23 cellular contexts compared by ENCODE assay signal in the genomic region with DNA sequence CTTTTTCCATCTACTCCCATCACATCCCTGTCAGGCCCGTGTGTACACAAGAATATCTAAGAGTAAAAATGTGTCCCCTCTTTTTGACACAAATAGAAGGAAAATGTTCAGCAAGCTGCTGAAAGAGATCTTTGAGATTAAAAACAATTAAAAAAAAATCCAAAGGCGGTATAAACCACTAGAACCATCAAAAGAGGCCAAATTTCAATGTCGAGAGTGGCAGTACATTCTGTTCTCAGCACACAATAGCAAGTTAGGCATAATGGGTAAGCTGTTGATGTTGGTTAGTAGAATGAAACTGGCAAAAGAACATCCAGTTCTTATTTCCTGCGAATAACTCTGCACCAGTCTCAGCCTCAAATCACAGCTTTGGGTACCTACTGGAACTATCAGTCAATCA.
DNase-seq lines count a peak whose midpoint lies in the region; ATAC-seq lines count a peak whose summit lies in the region.
"Had no signal": no experiment of that assay in that cellular context is flagged by ENCODE, and none has a peak within 500 bp of the region (broad histone marks: within the 10 kb centered on the region; RNA-seq: fewer than 3 reads in every experiment).

No MANE protein-coding gene starts in this region.

- DNase-seq in activated naive CD4-positive, alpha-beta T cell treated with anti-CD3 and anti-CD28 coated beads, Interleukin-2, amount 10 ng/mL, durations not matched to agents 7 days and 5 days, result no peak
- DNase-seq in activated naive CD4-positive, alpha-beta T cell treated with anti-CD3 and anti-CD28 coated beads for 36 hours, result no peak
- peak in 2 of 5 donors; percentile 24 to 62 for DNase-seq in CD8-positive, alpha-beta memory T cell
- no peak for DNase-seq in activated naive CD8-positive, alpha-beta T cell treated with anti-CD3 and anti-CD28 coated beads for 36 hours
- DNase-seq in GM03348 (ENCODE audit: low spot score) (no peak), medulla oblongata (ENCODE audit: extremely low spot score) (no peak)
- DNase-seq: AML-193, DMS153, GM23248, H9, KBM-7, MV-4-11, NCI-H1105 treated with DMSO at 0.1 percent for 48 hours, NCI-H2029, NCI-H446, NCI-H524 treated with DMSO at 0.1 percent for 48 hours, NCI-H774, PC-9, SJCRH30 had no signal

- H3K36me3 Mint-ChIP-seq in activated naive CD4-positive, alpha-beta T cell treated with anti-CD3 and anti-CD28 coated beads, Interleukin-2, amount 10 ng/mL, durations not matched to agents 7 days and 5 days, result no peaks in the 10 kb centered on the region
- no peaks in the 10 kb centered on the region for H3K36me3 Mint-ChIP-seq in activated naive CD4-positive, alpha-beta T cell treated with anti-CD3 and anti-CD28 coated beads for 36 hours (ENCODE audit: low read depth)
- peaks cover 1 to 3% (median 2%) of the 10 kb centered on the region in 3 donors for H3K36me3 Mint-ChIP-seq in CD8-positive, alpha-beta memory T cell
- H3K36me3 Mint-ChIP-seq in activated naive CD8-positive, alpha-beta T cell treated with anti-CD3 and anti-CD28 coated beads for 36 hours, result peaks cover 6% of the 10 kb centered on the region

- no peaks in the 10 kb centered on the region for H3K9me3 Mint-ChIP-seq in activated naive CD4-positive, alpha-beta T cell treated with anti-CD3 and anti-CD28 coated beads, Interleukin-2, amount 10 ng/mL, durations not matched to agents 7 days and 5 days
- no peaks in the 10 kb centered on the region for H3K9me3 Mint-ChIP-seq in activated naive CD4-positive, alpha-beta T cell treated with anti-CD3 and anti-CD28 coated beads for 36 hours
- H3K9me3 Mint-ChIP-seq in CD8-positive, alpha-beta memory T cell, result no peaks in the 10 kb centered on the region
- peaks cover 9% of the 10 kb centered on the region for H3K9me3 Mint-ChIP-seq in activated naive CD8-positive, alpha-beta T cell treated with anti-CD3 and anti-CD28 coated beads for 36 hours
- H3K9me3 Mint-ChIP-seq: H9 had no signal

- CTCF ChIA-PET in activated naive CD4-positive, alpha-beta T cell treated with anti-CD3 and anti-CD28 coated beads, Interleukin-2, amount 10 ng/mL, durations not matched to agents 7 days and 5 days (lab: Charles Lee), result interaction anchor here (0.8 kb wide), 1 partner anchor 42 kb away, joined by 3 read pairs; no protein-coding TSS in a partner anchor
- CTCF ChIA-PET in activated naive CD4-positive, alpha-beta T cell treated with anti-CD3 and anti-CD28 coated beads for 36 hours (lab: Charles Lee), result interaction anchor here (0.6 kb wide), 1 partner anchor 69 kb away, joined by 3 read pairs; no protein-coding TSS in a partner anchor
- CTCF ChIA-PET in CD8-positive, alpha-beta memory T cell (lab: Charles Lee), result no interaction called here

- H3K4me3 Mint-ChIP-seq in activated naive CD4-positive, alpha-beta T cell treated with anti-CD3 and anti-CD28 coated beads, Interleukin-2, amount 10 ng/mL, durations not matched to agents 7 days and 5 days, result no peak overlapping the region
- no peak overlapping the region for H3K4me3 Mint-ChIP-seq in activated naive CD4-positive, alpha-beta T cell treated with anti-CD3 and anti-CD28 coated beads for 36 hours
- H3K4me3 Mint-ChIP-seq in CD8-positive, alpha-beta memory T cell, result peak overlapping the region in 2 of 7 donors; percentile 6 to 14
- no peak overlapping the region for H3K4me3 Mint-ChIP-seq in activated naive CD8-positive, alpha-beta T cell treated with anti-CD3 and anti-CD28 coated beads for 36 hours
- H3K4me3 Mint-ChIP-seq: H9 had no signal

- H3K27me3 Mint-ChIP-seq in activated naive CD4-positive, alpha-beta T cell treated with anti-CD3 and anti-CD28 coated beads, Interleukin-2, amount 10 ng/mL, durations not matched to agents 7 days and 5 days, result no peaks in the 10 kb centered on the region
- no peaks in the 10 kb centered on the region for H3K27me3 Mint-ChIP-seq in activated naive CD4-positive, alpha-beta T cell treated with anti-CD3 and anti-CD28 coated beads for 36 hours (ENCODE audit: low read depth)
- peaks cover 0 to 3% of the 10 kb centered on the region in 2 donors for H3K27me3 Mint-ChIP-seq in CD8-positive, alpha-beta memory T cell
- H3K27me3 Mint-ChIP-seq in activated naive CD8-positive, alpha-beta T cell treated with anti-CD3 and anti-CD28 coated beads for 36 hours, result no peaks in the 10 kb centered on the region

- intact Hi-C loops in activated naive CD4-positive, alpha-beta T cell treated with anti-CD3 and anti-CD28 coated beads for 36 hours (cut with micrococcal nuclease), result no loop called here

- H3K4me1 Mint-ChIP-seq in activated naive CD4-positive, alpha-beta T cell treated with anti-CD3 and anti-CD28 coated beads, Interleukin-2, amount 10 ng/mL, durations not matched to agents 7 days and 5 days, result no peaks in the 10 kb centered on the region
- peaks cover 27% of the 10 kb centered on the region for H3K4me1 Mint-ChIP-seq in activated naive CD4-positive, alpha-beta T cell treated with anti-CD3 and anti-CD28 coated beads for 36 hours (ENCODE audit: low read depth)
- H3K4me1 Mint-ChIP-seq in CD8-positive, alpha-beta memory T cell, result peaks cover 6 to 45% (median 20%) of the 10 kb centered on the region in 3 donors
- peaks cover 34% of the 10 kb centered on the region for H3K4me1 Mint-ChIP-seq in activated naive CD8-positive, alpha-beta T cell treated with anti-CD3 and anti-CD28 coated beads for 36 hours
- H3K4me1 Mint-ChIP-seq: H9 had no signal

- peak overlapping the region; percentile 7 for H3K27ac Mint-ChIP-seq in activated naive CD4-positive, alpha-beta T cell treated with anti-CD3 and anti-CD28 coated beads, Interleukin-2, amount 10 ng/mL, durations not matched to agents 7 days and 5 days
- no peak overlapping the region for H3K27ac Mint-ChIP-seq in activated naive CD4-positive, alpha-beta T cell treated with anti-CD3 and anti-CD28 coated beads for 36 hours
- H3K27ac Mint-ChIP-seq in CD8-positive, alpha-beta memory T cell, result peak overlapping the region in 5 of 8 donors; percentile 17 to 87 (median 34)
- H3K27ac Mint-ChIP-seq in activated naive CD8-positive, alpha-beta T cell treated with anti-CD3 and anti-CD28 coated beads for 36 hours, result peak overlapping the region; percentile 49
- H3K27ac Mint-ChIP-seq: H9 had no signal

- H3K27me3 ChIP-seq in CD8-positive, alpha-beta memory T cell (ENCODE audit: insufficient read depth, low read length, poor library complexity, severe bottlenecking), result no peaks in the 10 kb centered on the region
- H3K27me3 ChIP-seq: BLaER1 treated with 17β-estradiol and CSF1 and Interleukin-3, amounts not matched to agents 10 nM and 100 nM had no signal

- no peaks in the 10 kb centered on the region for H3K9me3 ChIP-seq in CD8-positive, alpha-beta memory T cell (ENCODE audit: low read length)
- H3K9me3 ChIP-seq: A549; BLaER1 treated with 17β-estradiol and CSF1 and Interleukin-3, amounts not matched to agents 10 nM and 100 nM; SJCRH30 had no signal

- peaks cover 8% of the 10 kb centered on the region for H3K4me1 ChIP-seq in CD8-positive, alpha-beta memory T cell (ENCODE audit: insufficient read depth, low read length)
- H3K4me1 ChIP-seq: A549; BLaER1 treated with 17β-estradiol and CSF1 and Interleukin-3, amounts not matched to agents 10 nM and 100 nM; SJCRH30 had no signal

- no peaks in the 10 kb centered on the region for H3K36me3 ChIP-seq in CD8-positive, alpha-beta memory T cell (ENCODE audit: insufficient read depth, low read length)
- H3K36me3 ChIP-seq: BLaER1 treated with 17β-estradiol and CSF1 and Interleukin-3, amounts not matched to agents 10 nM and 100 nM; SJCRH30 had no signal

- POLR2A ChIA-PET in CD8-positive, alpha-beta memory T cell (lab: Charles Lee), result no interaction called here

- H3K27ac ChIP-seq in CD8-positive, alpha-beta memory T cell (ENCODE audit: low read depth, low read length), result no peak overlapping the region
- H3K27ac ChIP-seq: A549; BLaER1 treated with 17β-estradiol and CSF1 and Interleukin-3, amounts not matched to agents 10 nM and 100 nM; GM23248; PC-9; SJCRH30 had no signal

- H3K4me3 ChIP-seq in CD8-positive, alpha-beta memory T cell (ENCODE audit: low read length), result no peak overlapping the region
- H3K4me3 ChIP-seq: A549; BLaER1 treated with 17β-estradiol and CSF1 and Interleukin-3, amounts not matched to agents 10 nM and 100 nM; GM23248; PC-9; SJCRH30 had no signal

- no peak for ATAC-seq in GM18870 (IDR thresholded peaks at IDR 0.05; ENCODE audit: unreplicated experiment)
- ATAC-seq: A549, Right ventricle myocardium inferior had no signal
